17 cellular contexts compared by ENCODE assay signal in genomic region chr19:58350871-58351557, GRCh38.
"Had no signal": no experiment of that assay in that cellular context is flagged by ENCODE, and none has a peak within 500 bp of the region (broad histone marks: within the 10 kb centered on the region; RNA-seq: fewer than 3 reads in every experiment).

No MANE protein-coding gene starts in this region.

- H3K36me3 ChIP-seq: cardiac muscle cell, colonic mucosa, prostate gland, sigmoid colon had no signal

- ATAC-seq: activated naive CD8-positive, alpha-beta T cell treated with anti-CD3 and anti-CD28 coated beads, Interleukin-2, amount 50 U/mL, for 24 hours; activated T-cell treated with anti-CD3 and anti-CD28 coated beads, Interleukin-2, amount 50 U/mL, for 4 hours; T-helper 17 cell had no signal

- H3K27me3 Mint-ChIP-seq: activated naive CD8-positive, alpha-beta T cell treated with anti-CD3 and anti-CD28 coated beads, Interleukin-2, amount 50 U/mL, for 24 hours; T-helper 17 cell had no signal

- H3K4me3 Mint-ChIP-seq: activated naive CD8-positive, alpha-beta T cell treated with anti-CD3 and anti-CD28 coated beads, Interleukin-2, amount 50 U/mL, for 24 hours; activated T-cell treated with anti-CD3 and anti-CD28 coated beads, Interleukin-2, amount 50 U/mL, for 4 hours; T-helper 17 cell had no signal

- DNase-seq: activated gamma-delta T cell treated with Interleukin-2 at 50 U/mL for 16 hours; activated naive CD8-positive, alpha-beta T cell treated with anti-CD3 and anti-CD28 coated beads, Interleukin-2, amount 50 U/mL, for 24 hours; activated T-cell treated with anti-CD3 and anti-CD28 coated beads, Interleukin-2, amount 50 U/mL, for 4 hours; colonic mucosa; effector CD4-positive, alpha-beta T cell; foreskin melanocyte; head of caudate nucleus; islet precursor cell; midbrain; nucleus accumbens; sigmoid colon; stimulated activated CD4-positive, alpha-beta T cell treated with anti-CD3 and anti-CD28 coated beads, Interleukin-2, amount 100 ng/mL, for 24 hours; stimulated activated naive CD4-positive, alpha-beta T cell treated with Interleukin-2 at 50 U/mL for 16 hours; T-helper 17 cell had no signal

- H3K9me3 Mint-ChIP-seq: activated naive CD8-positive, alpha-beta T cell treated with anti-CD3 and anti-CD28 coated beads, Interleukin-2, amount 50 U/mL, for 24 hours; activated T-cell treated with anti-CD3 and anti-CD28 coated beads, Interleukin-2, amount 50 U/mL, for 4 hours had no signal

- H3K9me3 ChIP-seq: colonic mucosa, prostate gland, sigmoid colon, upper lobe of left lung had no signal

- H3K27me3 ChIP-seq: cardiac muscle cell had no signal

- H3K27ac ChIP-seq: cardiac muscle cell, colonic mucosa, prostate gland, sigmoid colon, upper lobe of left lung had no signal

- H3K4me1 ChIP-seq: colonic mucosa, prostate gland had no signal

- H3K4me3 ChIP-seq: cardiac muscle cell, colonic mucosa, prostate gland had no signal

- H3K27ac Mint-ChIP-seq: activated naive CD8-positive, alpha-beta T cell treated with anti-CD3 and anti-CD28 coated beads, Interleukin-2, amount 50 U/mL, for 24 hours; T-helper 17 cell had no signal
